In the genomic region with DNA sequence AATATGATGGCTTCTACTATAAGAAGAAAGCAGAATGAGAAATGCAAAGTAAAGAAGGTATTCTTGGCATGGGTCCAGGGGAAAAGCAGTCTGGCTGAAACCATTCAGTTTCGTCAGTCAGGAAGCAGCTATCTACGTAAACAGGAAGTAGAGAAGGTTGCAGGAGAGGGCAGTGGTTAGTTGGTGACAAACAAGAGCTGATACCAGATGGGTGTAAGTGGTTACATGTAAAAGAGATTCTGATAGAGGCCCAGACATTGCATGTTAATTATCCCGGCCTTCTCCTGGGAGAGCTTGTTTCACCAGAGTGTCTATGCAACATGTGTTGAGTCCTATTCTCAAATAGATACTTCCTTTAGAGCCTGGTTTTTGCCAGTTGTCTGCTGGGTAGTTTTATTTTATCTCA, we compare ENCODE assay signal across 1 cellular context.
TF ChIP-seq lines count a peak whose summit lies in the region.

No MANE protein-coding gene starts in this region.

TF ChIP-seq in K562, 482 proteins besides CTCF, POLR2A, EP300 and RAD21 (continued from another document):
- TF ChIP-seq, protein P1, sequence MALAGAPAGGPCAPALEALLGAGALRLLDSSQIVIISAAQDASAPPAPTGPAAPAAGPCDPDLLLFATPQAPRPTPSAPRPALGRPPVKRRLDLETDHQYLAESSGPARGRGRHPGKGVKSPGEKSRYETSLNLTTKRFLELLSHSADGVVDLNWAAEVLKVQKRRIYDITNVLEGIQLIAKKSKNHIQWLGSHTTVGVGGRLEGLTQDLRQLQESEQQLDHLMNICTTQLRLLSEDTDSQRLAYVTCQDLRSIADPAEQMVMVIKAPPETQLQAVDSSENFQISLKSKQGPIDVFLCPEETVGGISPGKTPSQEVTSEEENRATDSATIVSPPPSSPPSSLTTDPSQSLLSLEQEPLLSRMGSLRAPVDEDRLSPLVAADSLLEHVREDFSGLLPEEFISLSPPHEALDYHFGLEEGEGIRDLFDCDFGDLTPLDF (CRISPR knock-in tag; IDR thresholded peaks at IDR 0.05): no peak
- TF ChIP-seq EHMT2 (IDR thresholded peaks at IDR 0.05) (peak; percentile 39; the same call in 1 of the 2 replicates), TAL1 (IDR thresholded peaks at IDR 0.05) (0 out of 2 replicates have a peak, but pooled peaks have one; percentile 10), ETV6 (IDR thresholded peaks at IDR 0.05; ENCODE audit: borderline replicate concordance in 1 of 2, low read depth in 2 of 2, low read length in 1 of 2) (peak in 1 of 2 experiments; percentile 80; a peak in 1 of 4 replicates), ETV6 (CRISPR knock-in tag; IDR thresholded peaks at IDR 0.05; ENCODE audit: borderline replicate concordance) (no peak), ZNF668 (CRISPR knock-in tag; IDR thresholded peaks at IDR 0.05) (no peak), ZNF766 (CRISPR knock-in tag; conservative IDR thresholded peaks at IDR 0.05) (peak; percentile 72; the same call in 1 of the 2 replicates), OTX1 (CRISPR knock-in tag; IDR thresholded peaks at IDR 0.05) (no peak), ETV1 (tag; conservative IDR thresholded peaks at IDR 0.05; ENCODE audit: low read depth) (peak; percentile 92), POLR2AphosphoS2 (IDR thresholded peaks at IDR 0.05; ENCODE audit: low read length) (no peak), NFIC (IDR thresholded peaks at IDR 0.05) (peak; percentile 98), CBFB (CRISPR knock-in tag; IDR thresholded peaks at IDR 0.05) (no peak)
- TF ChIP-seq, protein P2, sequence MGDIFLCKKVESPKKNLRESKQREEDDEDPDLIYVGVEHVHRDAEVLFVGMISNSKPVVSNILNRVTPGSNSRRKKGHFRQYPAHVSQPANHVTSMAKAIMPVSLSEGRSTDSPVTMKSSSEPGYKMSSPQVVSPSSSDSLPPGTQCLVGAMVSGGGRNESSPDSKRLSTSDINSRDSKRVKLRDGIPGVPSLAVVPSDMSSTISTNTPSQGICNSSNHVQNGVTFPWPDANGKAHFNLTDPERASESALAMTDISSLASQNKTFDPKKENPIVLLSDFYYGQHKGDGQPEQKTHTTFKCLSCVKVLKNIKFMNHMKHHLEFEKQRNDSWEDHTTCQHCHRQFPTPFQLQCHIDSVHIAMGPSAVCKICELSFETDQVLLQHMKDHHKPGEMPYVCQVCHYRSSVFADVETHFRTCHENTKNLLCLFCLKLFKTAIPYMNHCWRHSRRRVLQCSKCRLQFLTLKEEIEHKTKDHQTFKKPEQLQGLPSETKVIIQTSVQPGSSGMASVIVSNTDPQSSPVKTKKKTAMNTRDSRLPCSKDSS (IDR thresholded peaks at IDR 0.05; ENCODE audit: low read depth, partially characterized antibody): no peak
- TF ChIP-seq, protein P3, sequence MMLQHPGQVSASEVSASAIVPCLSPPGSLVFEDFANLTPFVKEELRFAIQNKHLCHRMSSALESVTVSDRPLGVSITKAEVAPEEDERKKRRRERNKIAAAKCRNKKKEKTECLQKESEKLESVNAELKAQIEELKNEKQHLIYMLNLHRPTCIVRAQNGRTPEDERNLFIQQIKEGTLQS (IDR thresholded peaks at IDR 0.05): peak; percentile 43; the same call in 1 of the 2 replicates
- TF ChIP-seq, protein P3 (CRISPR knock-in tag; conservative IDR thresholded peaks at IDR 0.05): no peak
- TF ChIP-seq, protein P4, sequence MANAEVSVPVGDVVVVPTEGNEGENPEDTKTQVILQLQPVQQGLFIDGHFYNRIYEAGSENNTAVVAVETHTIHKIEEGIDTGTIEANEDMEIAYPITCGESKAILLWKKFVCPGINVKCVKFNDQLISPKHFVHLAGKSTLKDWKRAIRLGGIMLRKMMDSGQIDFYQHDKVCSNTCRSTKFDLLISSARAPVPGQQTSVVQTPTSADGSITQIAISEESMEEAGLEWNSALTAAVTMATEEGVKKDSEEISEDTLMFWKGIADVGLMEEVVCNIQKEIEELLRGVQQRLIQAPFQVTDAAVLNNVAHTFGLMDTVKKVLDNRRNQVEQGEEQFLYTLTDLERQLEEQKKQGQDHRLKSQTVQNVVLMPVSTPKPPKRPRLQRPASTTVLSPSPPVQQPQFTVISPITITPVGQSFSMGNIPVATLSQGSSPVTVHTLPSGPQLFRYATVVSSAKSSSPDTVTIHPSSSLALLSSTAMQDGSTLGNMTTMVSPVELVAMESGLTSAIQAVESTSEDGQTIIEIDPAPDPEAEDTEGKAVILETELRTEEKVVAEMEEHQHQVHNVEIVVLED (CRISPR knock-in tag; IDR thresholded peaks at IDR 0.05): no peak
- TF ChIP-seq, protein P5, sequence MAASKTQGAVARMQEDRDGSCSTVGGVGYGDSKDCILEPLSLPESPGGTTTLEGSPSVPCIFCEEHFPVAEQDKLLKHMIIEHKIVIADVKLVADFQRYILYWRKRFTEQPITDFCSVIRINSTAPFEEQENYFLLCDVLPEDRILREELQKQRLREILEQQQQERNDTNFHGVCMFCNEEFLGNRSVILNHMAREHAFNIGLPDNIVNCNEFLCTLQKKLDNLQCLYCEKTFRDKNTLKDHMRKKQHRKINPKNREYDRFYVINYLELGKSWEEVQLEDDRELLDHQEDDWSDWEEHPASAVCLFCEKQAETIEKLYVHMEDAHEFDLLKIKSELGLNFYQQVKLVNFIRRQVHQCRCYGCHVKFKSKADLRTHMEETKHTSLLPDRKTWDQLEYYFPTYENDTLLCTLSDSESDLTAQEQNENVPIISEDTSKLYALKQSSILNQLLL (CRISPR knock-in tag; IDR thresholded peaks at IDR 0.05; ENCODE audit: borderline replicate concordance): no peak
